7 cellular contexts compared by ENCODE assay signal in genomic region chr6:57708061-57708460, GRCh38.
DNase-seq lines count a peak whose midpoint lies in the region; ATAC-seq and TF ChIP-seq lines count a peak whose summit lies in the region.
"Not testable (repeated sequence)": the region's sequence is repeated elsewhere in the genome, so short reads cannot be mapped to it uniquely, and the experiment has no call there.

No MANE protein-coding gene starts in this region.

- H3K4me3 ChIP-seq in RWPE2 (ENCODE audit: severe bottlenecking); epithelial cell of esophagus (ENCODE audit: low read length): not testable (repeated sequence)

- DNase-seq in COLO829 (ENCODE audit: low spot score) (peak; percentile 1), HCEC 1CT (peak; percentile 78), LHCN-M2 (ENCODE audit: low read depth) (peak; percentile 84), epithelial cell of esophagus (ENCODE audit: low read depth) (peak; percentile 23), foreskin keratinocyte (peak; percentile 5 to 37), renal cortical epithelial cell (ENCODE audit: low read depth) (peak; percentile 0)
- not testable (repeated sequence) for DNase-seq in RWPE2 (ENCODE audit: low spot score)

- not testable (repeated sequence) for TF ChIP-seq CTCF in RWPE2 (IDR thresholded peaks at IDR 0.05; ENCODE audit: poor library complexity, severe bottlenecking); epithelial cell of esophagus (IDR thresholded peaks at IDR 0.05; ENCODE audit: insufficient read depth, low read depth, low read length, missing control alignments); foreskin keratinocyte (conservative IDR thresholded peaks at IDR 0.05)

- not testable (repeated sequence) for H3K36me3 ChIP-seq in RWPE2 (ENCODE audit: low read depth)

- not testable (repeated sequence) for H3K9me3 ChIP-seq in RWPE2 (ENCODE audit: severe bottlenecking)

- ATAC-seq in RWPE2 (ENCODE audit: low read depth) (peak; percentile 52; the same call in 1 of the 3 replicates), foreskin keratinocyte (peak; percentile 70)

- H3K4me1 ChIP-seq in RWPE2 (ENCODE audit: insufficient read depth, poor library complexity, severe bottlenecking); foreskin keratinocyte: not testable (repeated sequence)

- not testable (repeated sequence) for H3K27ac ChIP-seq in RWPE2 (ENCODE audit: poor library complexity, severe bottlenecking); foreskin keratinocyte

- H3K27me3 ChIP-seq in RWPE2 (ENCODE audit: insufficient read depth, poor library complexity, severe bottlenecking); foreskin keratinocyte: not testable (repeated sequence)
